Comparison of ENCODE assay signal across 1 cellular context in genomic region chr17:81986606-81987005, GRCh38.
TF ChIP-seq lines count a peak whose summit lies in the region.

No MANE protein-coding gene starts in this region.

TF ChIP-seq in HCT116, 20 proteins besides CTCF, POLR2A, EP300 and RAD21:
- TF ChIP-seq SIN3A (IDR thresholded peaks at IDR 0.05; ENCODE audit: low read depth) (no peak), ZBTB33 (IDR thresholded peaks at IDR 0.05; ENCODE audit: extremely low read depth, insufficient replicate concordance, low read length) (no peak)
